ENCODE assay signal across 11 cellular contexts in the genomic region with DNA sequence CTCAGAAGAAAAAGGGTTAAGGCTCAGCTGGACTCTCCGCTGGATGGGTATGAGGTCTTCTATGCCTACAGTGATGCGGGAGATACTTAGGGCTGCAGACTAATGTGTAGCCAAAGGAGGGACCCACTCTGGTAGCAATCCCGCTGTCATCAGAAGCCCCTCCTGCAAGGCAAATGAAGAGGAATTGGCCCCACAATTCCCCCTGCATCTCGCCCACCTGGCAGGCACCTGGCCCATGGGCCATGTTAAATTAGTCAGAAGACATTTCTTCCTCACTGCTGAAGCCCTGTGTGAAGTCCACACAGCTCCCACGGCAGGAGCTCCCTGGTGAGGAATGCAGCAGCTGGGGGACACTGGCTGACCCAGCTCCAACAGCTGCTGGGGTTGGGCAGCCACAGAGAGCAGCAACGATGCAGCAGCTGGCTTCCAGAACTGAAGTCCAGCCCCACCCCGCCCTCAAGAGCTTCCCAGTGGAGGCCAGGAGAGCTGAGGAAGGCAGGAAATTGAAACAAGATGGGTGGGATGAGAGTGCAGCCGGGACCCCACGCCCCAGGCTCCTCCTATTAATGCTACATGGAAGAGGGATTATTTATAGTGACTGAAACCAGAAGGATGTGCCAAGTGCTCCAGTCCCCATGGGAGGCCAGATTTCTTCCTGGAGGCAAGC. TPM values are rescaled to one million over a fixed set of nuclear protein-coding genes. Genes with fewer than 3 reads are reported as not detected.
DNase-seq lines count a peak whose midpoint lies in the region; ATAC-seq and TF ChIP-seq lines count a peak whose summit lies in the region.
"Had no signal": no experiment of that assay in that cellular context is flagged by ENCODE, and none has a peak within 500 bp of the region (broad histone marks: within the 10 kb centered on the region; RNA-seq: fewer than 3 reads in every experiment).

No MANE protein-coding gene starts in this region.

- H3K36me3 Mint-ChIP-seq in endodermal cell (ENCODE audit: low read depth), result no peaks in the 10 kb centered on the region
- H3K36me3 Mint-ChIP-seq in stimulated activated naive B cell treated with anti-CD40 and anti-IgM and Interleukin-4, amounts not matched to agents 10 μg/mL and 1 μg/mL and 100 μg/mL, for 72 hours, result no peaks in the 10 kb centered on the region

- no peak overlapping the region for H3K9ac ChIP-seq in endodermal cell (ENCODE audit: extremely low read depth, low read length, poor library complexity, severe bottlenecking)

- DNase-seq in MG63 (peak; percentile 51), endodermal cell (peak; percentile 50), left kidney (ENCODE audit: low read depth, low spot score) (peak; percentile 80), tibial artery (peak; percentile 34 to 79), NCI-H2196 treated with DMSO at 0.1 percent for 48 hours (lab: John Stamatoyannopoulos, UW; ENCODE audit: unreplicated experiment) (no peak)
- DNase-seq in stimulated activated naive B cell treated with anti-CD40 and anti-IgM and Interleukin-4, amounts not matched to agents 10 μg/mL and 1 μg/mL and 100 μg/mL, for 72 hours, result no peak
- DNase-seq: activated T-cell treated with anti-CD3 and anti-CD28 coated beads, Interleukin-2, amount 50 U/mL, for 1 hour; mammary epithelial cell had no signal

- H3K36me3 ChIP-seq in MG63 (no peaks in the 10 kb centered on the region; the same call in none of the 2 replicates), endodermal cell (ENCODE audit: control insufficient read depth, insufficient read depth, low read length) (no peaks in the 10 kb centered on the region), tibial artery (no peaks in the 10 kb centered on the region)
- H3K36me3 ChIP-seq: breast epithelium, vagina had no signal

- H3K27me3 Mint-ChIP-seq in endodermal cell (ENCODE audit: insufficient read depth), result peaks cover 20% of the 10 kb centered on the region
- peaks cover 12 to 32% of the 10 kb centered on the region in 2 donors for H3K27me3 Mint-ChIP-seq in stimulated activated naive B cell treated with anti-CD40 and anti-IgM and Interleukin-4, amounts not matched to agents 10 μg/mL and 1 μg/mL and 100 μg/mL, for 72 hours

- WGBS in endodermal cell (ENCODE audit: insufficient coverage in 1 of 2, insufficient read length in 1 of 2), 2 experiments, result 68 to 84% methylated on average over 8 to 9 of the region's 9 CpGs

- H3K4me3 ChIP-seq in MG63 (no peak overlapping the region), endodermal cell (ENCODE audit: low read length) (no peak overlapping the region), tibial artery (peak overlapping the region; percentile 1 to 4)

- no peak overlapping the region for H3K27ac Mint-ChIP-seq in endodermal cell
- no peak overlapping the region for H3K27ac Mint-ChIP-seq in stimulated activated naive B cell treated with anti-CD40 and anti-IgM and Interleukin-4, amounts not matched to agents 10 μg/mL and 1 μg/mL and 100 μg/mL, for 72 hours

- no peak for TF ChIP-seq CTCF in endodermal cell (conservative IDR thresholded peaks at IDR 0.05)
- TF ChIP-seq CTCF in tibial artery (IDR thresholded peaks at IDR 0.05), result no peak

- intact Hi-C loops in tibial artery (cut with DNase I; ENCODE audit: low total_unique reads), result loop anchor here (2.0 kb wide), 1 partner anchor 21 kb away; no protein-coding TSS in a partner anchor

- no peak overlapping the region for H3K27ac ChIP-seq in endodermal cell (ENCODE audit: low read depth, low read length)
- peak overlapping the region; percentile 40 to 78 for H3K27ac ChIP-seq in tibial artery
- H3K27ac ChIP-seq: vagina had no signal

- H3K9me3 ChIP-seq in MG63 (no peaks in the 10 kb centered on the region), endodermal cell (ENCODE audit: control insufficient read depth, low read length) (no peaks in the 10 kb centered on the region), tibial artery (no peaks in the 10 kb centered on the region)
- H3K9me3 ChIP-seq: breast epithelium, vagina had no signal

- no peak overlapping the region for H3K4me3 Mint-ChIP-seq in endodermal cell
- no peak overlapping the region for H3K4me3 Mint-ChIP-seq in stimulated activated naive B cell treated with anti-CD40 and anti-IgM and Interleukin-4, amounts not matched to agents 10 μg/mL and 1 μg/mL and 100 μg/mL, for 72 hours

- H3K4me1 Mint-ChIP-seq in endodermal cell, result peaks cover 6% of the 10 kb centered on the region
- no peaks in the 10 kb centered on the region for H3K4me1 Mint-ChIP-seq in stimulated activated naive B cell treated with anti-CD40 and anti-IgM and Interleukin-4, amounts not matched to agents 10 μg/mL and 1 μg/mL and 100 μg/mL, for 72 hours

- H3K4me1 ChIP-seq in endodermal cell (ENCODE audit: control insufficient read depth, insufficient read depth, low read length) (no peaks in the 10 kb centered on the region), tibial artery (peaks cover 5 to 100% (median 75%) of the 10 kb centered on the region in 4 donors)

- no peaks in the 10 kb centered on the region for H3K9me3 Mint-ChIP-seq in endodermal cell
- no peaks in the 10 kb centered on the region for H3K9me3 Mint-ChIP-seq in stimulated activated naive B cell treated with anti-CD40 and anti-IgM and Interleukin-4, amounts not matched to agents 10 μg/mL and 1 μg/mL and 100 μg/mL, for 72 hours

- no peak for ATAC-seq in stimulated activated naive B cell treated with anti-CD40 and anti-IgM and Interleukin-4, amounts not matched to agents 10 μg/mL and 1 μg/mL and 100 μg/mL, for 72 hours (replicated peaks)
- ATAC-seq in GM21367 (IDR thresholded peaks at IDR 0.05; ENCODE audit: unreplicated experiment), result no peak

- H3K27me3 ChIP-seq in MG63 (no peaks in the 10 kb centered on the region), endodermal cell (ENCODE audit: control insufficient read depth, insufficient read depth, low read length, poor library complexity, severe bottlenecking) (peaks cover 33% of the 10 kb centered on the region), tibial artery (no peaks in the 10 kb centered on the region)
- H3K27me3 ChIP-seq: breast epithelium, vagina had no signal

RNA-seq across cellular contexts. Expression of a gene that starts 5.5 kb away (rescaled TPM):
- 1.7 and 2.8 TPM in 2 replicates for total RNA-seq in MG63 (2014; rRNA removed; shearing (Covaris generic); ENCODE audit: low replicate concordance)
- under 1 TPM; 0.51 to 0.77 TPM for total RNA-seq in endodermal cell
- polyA plus RNA-seq in endodermal cell (2013, experiment 1 of 2), result 1.4 TPM
- 1.1 TPM for polyA plus RNA-seq in endodermal cell (2013, experiment 2 of 2)
- polyA plus RNA-seq: mammary epithelial cell had no signal

RNA-seq across cellular contexts. Expression of a gene that starts 24.0 kb away (rescaled TPM):
- total RNA-seq in MG63 (2014; rRNA removed; shearing (Covaris generic); ENCODE audit: low replicate concordance), result not detected in 2 replicates
- total RNA-seq in endodermal cell, result not detected
- polyA plus RNA-seq in endodermal cell (2013, experiment 1 of 2), result not detected
- polyA plus RNA-seq in endodermal cell (2013, experiment 2 of 2), result not detected
- total RNA-seq: breast epithelium, mammary epithelial cell, vagina had no signal
- polyA plus RNA-seq: mammary epithelial cell had no signal

Comparison
In these comparisons a context has a peak if more than half of its experiments do, and no peak if none do; other contexts are left out.
1. DNase-seq: peak in MG63 (single experiment), endodermal cell (single experiment), left kidney (single experiment) and tibial artery (2 of 2); none in stimulated activated naive B cell treated with anti-CD40 and anti-IgM and Interleukin-4, amounts not matched to agents 10 μg/mL and 1 μg/mL and 100 μg/mL, for 72 hours (single experiment) and NCI-H2196 treated with DMSO at 0.1 percent for 48 hours (single experiment).
2. H3K4me3 ChIP-seq: peak in tibial artery (2 of 2); none in MG63 (single experiment) and endodermal cell (single experiment).